Comparison of ENCODE assay signal across 8 cellular contexts in genomic region chr14:68577802-68578431, GRCh38.
A peak's percentile ranks its signal among the peaks of the same experiment; 100 is the strongest.
DNase-seq lines count a peak whose midpoint lies in the region; ATAC-seq and TF ChIP-seq lines count a peak whose summit lies in the region.
"Not testable (repeated sequence)": the region's sequence is repeated elsewhere in the genome, so short reads cannot be mapped to it uniquely, and the experiment has no call there.

No MANE protein-coding gene starts in this region.

- H3K9me3 Mint-ChIP-seq in Calu3 (ENCODE audit: low read depth, unreplicated experiment) = not testable (repeated sequence)
- H3K9me3 Mint-ChIP-seq in progenitor cell of endocrine pancreas (ENCODE audit: low read depth) = peaks cover 13% of the 10 kb centered on the region

- TF ChIP-seq CTCF in Calu3 (IDR thresholded peaks at IDR 0.05; ENCODE audit: unreplicated experiment); liver (IDR thresholded peaks at IDR 0.05; ENCODE audit: low read depth, low read length, missing input control); progenitor cell of endocrine pancreas (IDR thresholded peaks at IDR 0.05; ENCODE audit: unreplicated experiment); upper lobe of left lung (IDR thresholded peaks at IDR 0.05): not testable (repeated sequence)
- TF ChIP-seq CTCF in cardiac fibroblast (IDR thresholded peaks at IDR 0.05; ENCODE audit: low read depth, low read length) (peak; percentile 10), foreskin keratinocyte (conservative IDR thresholded peaks at IDR 0.05) (peak; percentile 5)

- TF ChIP-seq RAD21 in liver (IDR thresholded peaks at IDR 0.05) = peak; percentile 47 to 65

- H3K4me1 ChIP-seq in foreskin keratinocyte = peaks cover 24% of the 10 kb centered on the region
- H3K4me1 ChIP-seq in liver (ENCODE audit: control insufficient read depth in 4 of 4, insufficient read depth in 4 of 4, low read length in 3 of 4) = not testable (repeated sequence)
- peaks cover 30 to 42% (median 36%) of the 10 kb centered on the region in 4 donors for H3K4me1 ChIP-seq in upper lobe of left lung

- H3K9me3 ChIP-seq in SK-N-MC (ENCODE audit: low read depth, low read length); liver (ENCODE audit: control insufficient read depth in 4 of 4, low read length in 3 of 4); upper lobe of left lung: not testable (repeated sequence)

- WGBS in liver = 65% methylated on average over 14 of the region's 14 CpGs
- 48 to 64% methylated on average over 14 of the region's 14 CpGs for WGBS in upper lobe of left lung, 2 donors

- CTCF ChIA-PET in Calu3 (lab: Charles Lee) = interaction anchor here (0.5 kb wide), 1 partner anchor 141 kb away, joined by 3 read pairs; no protein-coding TSS in a partner anchor

- intact Hi-C loops in Calu3 (cut with micrococcal nuclease; ENCODE audit: unreplicated experiment) = loop anchor here (2.0 to 5.0 kb wide), 5 partner anchors 21 to 331 kb away; no protein-coding TSS in a partner anchor

- TF ChIP-seq EP300 in upper lobe of left lung (IDR thresholded peaks at IDR 0.05) = peak in 3 of 4 donors; percentile 82 to 98 (median 87)

- peak; percentile 75 for DNase-seq in Calu3
- peak; percentile 98 for DNase-seq in LHCN-M2 (ENCODE audit: low read depth)
- DNase-seq in SK-N-MC (ENCODE audit: low read depth, low spot score); progenitor cell of endocrine pancreas (ENCODE audit: low spot score, unreplicated experiment): not testable (repeated sequence)
- peak; percentile 99 for DNase-seq in cardiac fibroblast (ENCODE audit: low read depth in 2 of 2)
- peak; percentile 98 for DNase-seq in foreskin keratinocyte
- peak in 1 of 2 donors; percentile 95 for DNase-seq in upper lobe of left lung

- not testable (repeated sequence) for H3K4me3 Mint-ChIP-seq in Calu3 (ENCODE audit: low read depth, unreplicated experiment); progenitor cell of endocrine pancreas (ENCODE audit: low read depth)

- H3K27me3 Mint-ChIP-seq in Calu3 (ENCODE audit: unreplicated experiment); progenitor cell of endocrine pancreas: not testable (repeated sequence)

- peaks cover 45% of the 10 kb centered on the region for H3K4me1 Mint-ChIP-seq in Calu3 (ENCODE audit: low read depth, unreplicated experiment)
- not testable (repeated sequence) for H3K4me1 Mint-ChIP-seq in progenitor cell of endocrine pancreas (ENCODE audit: low read depth)

- H3K36me3 ChIP-seq in SK-N-MC (ENCODE audit: insufficient read depth, low read length); liver (ENCODE audit: control insufficient read depth in 4 of 4, insufficient read depth in 3 of 4, low read depth in 1 of 4, low read length in 3 of 4); upper lobe of left lung: not testable (repeated sequence)

- not testable (repeated sequence) for H3K9ac ChIP-seq in SK-N-MC (ENCODE audit: insufficient read length); liver (ENCODE audit: low read depth in 1 of 2, low read length in 2 of 2)

- ATAC-seq in foreskin keratinocyte (peak; percentile 86), upper lobe of left lung (ENCODE audit: low FRiP score in 2 of 2) (peak; percentile 84 to 85)

- not testable (repeated sequence) for H3K4me3 ChIP-seq in SK-N-MC; cardiac fibroblast (replicated peaks in 1 of 2; ENCODE audit: low read depth in 2 of 2, low read length in 2 of 2); liver (ENCODE audit: low read depth in 1 of 3, low read length in 3 of 3); upper lobe of left lung

- H3K27ac ChIP-seq in SK-N-MC (peak overlapping the region; percentile 64), foreskin keratinocyte (peak overlapping the region; percentile 45), liver (ENCODE audit: low read depth in 1 of 2, low read length in 2 of 2) (peak overlapping the region; percentile 10 to 32), upper lobe of left lung (peak overlapping the region; percentile 75 to 87 (median 80))

- TF ChIP-seq POLR2A in upper lobe of left lung (IDR thresholded peaks at IDR 0.05) = peak in 1 of 4 donors; percentile 25

- not testable (repeated sequence) for H3K36me3 Mint-ChIP-seq in Calu3 (ENCODE audit: insufficient read depth, unreplicated experiment); progenitor cell of endocrine pancreas (ENCODE audit: insufficient read depth)

- BruUV-seq in Calu3 (replicated peaks; lab: Mats Ljungman, UMichigan) = not testable (repeated sequence)

- H3K27ac Mint-ChIP-seq in Calu3 (ENCODE audit: unreplicated experiment) (peak overlapping the region; percentile 98), progenitor cell of endocrine pancreas (peak overlapping the region; percentile 47)

- not testable (repeated sequence) for H3K27me3 ChIP-seq in foreskin keratinocyte; liver (ENCODE audit: control insufficient read depth in 4 of 4, insufficient read depth in 4 of 4, low read length in 3 of 4); upper lobe of left lung

TF ChIP-seq in liver, 16 proteins besides CTCF, POLR2A, EP300 and RAD21:
- TF ChIP-seq RXRA (IDR thresholded peaks at IDR 0.05) (peak; percentile 40 to 47), MAX (IDR thresholded peaks at IDR 0.05) (peak; percentile 70), FOXA1 (IDR thresholded peaks at IDR 0.05) (peak; percentile 51), SP1 (IDR thresholded peaks at IDR 0.05) (peak; percentile 74), REST (IDR thresholded peaks at IDR 0.05) (peak; percentile 32), YY1 (IDR thresholded peaks at IDR 0.05) (peak; percentile 81), HNF4A (conservative IDR thresholded peaks at IDR 0.05) (peak in 1 of 2 donors; percentile 22), FOXA2 (IDR thresholded peaks at IDR 0.05) (peak; percentile 77), JUND (IDR thresholded peaks at IDR 0.05) (peak; percentile 23 to 34)
- TF ChIP-seq, protein P1, sequence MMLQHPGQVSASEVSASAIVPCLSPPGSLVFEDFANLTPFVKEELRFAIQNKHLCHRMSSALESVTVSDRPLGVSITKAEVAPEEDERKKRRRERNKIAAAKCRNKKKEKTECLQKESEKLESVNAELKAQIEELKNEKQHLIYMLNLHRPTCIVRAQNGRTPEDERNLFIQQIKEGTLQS (IDR thresholded peaks at IDR 0.05) = peak; percentile 89

Comparison
In these comparisons a context has a peak if more than half of its experiments do, and no peak if none do; other contexts are left out.
1. H3K27ac ChIP-seq: peak in every context shown above with its lines; median percentile 80 in upper lobe of left lung; 64 in SK-N-MC; 45 in foreskin keratinocyte; 21 in liver.